Comparison of ENCODE assay signal across 13 cellular contexts in the genomic region with DNA sequence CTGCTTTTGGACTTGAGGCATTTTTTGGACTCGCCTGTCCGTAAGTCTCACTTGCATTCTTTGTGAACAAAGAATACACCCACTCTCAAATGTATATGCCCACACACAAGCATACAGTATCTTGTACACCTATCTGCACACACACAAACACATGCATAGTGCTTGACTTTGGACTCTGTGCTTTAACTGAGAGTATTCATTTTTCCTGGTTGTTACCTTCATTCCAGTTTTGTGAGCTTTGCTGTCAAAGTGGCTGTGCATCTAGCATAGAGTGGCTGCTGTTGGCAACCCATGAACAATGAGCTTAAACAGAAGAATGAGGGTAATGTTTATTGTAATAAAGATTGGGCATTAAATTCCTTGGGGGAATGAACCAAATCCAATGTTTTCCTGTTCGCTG.
"Had no signal": no experiment of that assay in that cellular context is flagged by ENCODE, and none has a peak within 500 bp of the region (broad histone marks: within the 10 kb centered on the region; RNA-seq: fewer than 3 reads in every experiment).

No MANE protein-coding gene starts in this region.

- H3K27ac Mint-ChIP-seq: activated naive CD8-positive, alpha-beta T cell treated with anti-CD3 and anti-CD28 coated beads for 36 hours; T-cell had no signal

- H3K4me3 Mint-ChIP-seq: activated naive CD8-positive, alpha-beta T cell treated with anti-CD3 and anti-CD28 coated beads for 36 hours; T-cell had no signal

- H3K27me3 ChIP-seq: ovary, tibial nerve had no signal

- H3K4me1 ChIP-seq: tibial nerve had no signal

- H3K4me3 ChIP-seq: ovary had no signal

- H3K9me3 ChIP-seq: ovary, tibial nerve had no signal

- H3K4me1 Mint-ChIP-seq: activated naive CD8-positive, alpha-beta T cell treated with anti-CD3 and anti-CD28 coated beads for 36 hours; T-cell had no signal

- DNase-seq: activated CD4-positive, alpha-beta T cell treated with anti-CD3 and anti-CD28 coated beads, Interleukin-2, amount 50 U/mL, for 1 hour; activated CD8-positive, alpha-beta memory T cell treated with anti-CD3 and anti-CD28 coated beads for 24 hours; activated gamma-delta T cell treated with Interleukin-2 at 50 U/mL for 16 hours; activated naive CD8-positive, alpha-beta T cell treated with anti-CD3 and anti-CD28 coated beads for 36 hours; erythroblast; left ventricle myocardium superior; mesenchymal stem cell; ovary; stimulated activated CD4-positive, alpha-beta T cell treated with anti-CD3 and anti-CD28 coated beads, Interleukin-1b, Interleukin-23, amount 100 ng/mL, for 48 hours; T-cell; T-helper 9 cell had no signal

- H3K36me3 Mint-ChIP-seq: activated naive CD8-positive, alpha-beta T cell treated with anti-CD3 and anti-CD28 coated beads for 36 hours; T-cell had no signal

- H3K9me3 Mint-ChIP-seq: activated naive CD8-positive, alpha-beta T cell treated with anti-CD3 and anti-CD28 coated beads for 36 hours; nephron; T-cell had no signal

- ATAC-seq: left ventricle myocardium superior, T-cell had no signal

- H3K36me3 ChIP-seq: ovary, tibial nerve had no signal

- H3K27ac ChIP-seq: ovary, tibial nerve had no signal
